8 cellular contexts compared by ENCODE assay signal in the genomic region with DNA sequence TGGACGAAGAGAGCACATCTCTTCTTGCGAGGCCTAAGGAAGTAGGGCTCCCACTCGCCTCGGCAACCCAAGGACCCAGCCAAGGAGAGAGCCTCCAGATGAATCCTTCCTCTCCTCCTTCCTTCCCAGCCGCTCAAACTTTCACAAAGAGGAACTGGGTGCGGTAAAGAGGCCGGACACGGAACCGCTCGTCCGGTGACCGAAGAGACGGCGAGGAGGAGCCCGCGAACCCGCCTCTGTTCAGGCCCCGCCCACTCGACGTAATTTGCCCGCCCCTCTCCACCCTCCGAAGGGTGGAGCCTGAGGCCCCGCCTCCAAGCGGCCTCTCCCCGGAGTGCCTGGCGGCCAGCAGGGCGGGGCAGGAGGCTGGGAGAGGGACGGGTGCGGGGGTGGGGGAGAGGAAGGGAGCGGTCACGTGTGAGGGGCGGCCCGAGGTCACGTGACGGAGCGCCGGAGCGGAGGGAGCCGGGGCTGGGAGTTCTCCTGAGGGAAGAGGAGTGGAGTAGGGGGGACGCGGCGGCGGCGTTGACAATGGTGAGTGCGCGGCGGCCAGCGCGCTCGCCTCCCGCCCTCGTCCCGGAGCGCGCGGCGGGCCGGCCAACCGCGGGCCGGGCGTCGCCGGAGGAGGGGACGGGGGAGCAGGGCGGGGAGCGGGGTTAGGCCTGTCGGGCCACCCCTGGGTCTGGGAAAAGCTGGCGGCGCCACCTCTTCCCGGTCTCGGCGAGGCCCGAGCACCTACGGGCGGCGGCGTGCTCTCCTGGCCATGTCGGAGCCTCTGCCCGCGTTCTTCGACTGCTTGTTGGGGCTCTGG. TPM values are rescaled to one million over a fixed set of nuclear protein-coding genes. Genes with fewer than 3 reads are reported as not detected.
A peak's percentile ranks its signal among the peaks of the same experiment; 100 is the strongest.
DNase-seq lines count a peak whose midpoint lies in the region; TF ChIP-seq lines count a peak whose summit lies in the region.

Gene VPS26A, plus strand, starts transcription at position 432 of the 811 bp plus-strand sequence. Its CDS starts 100 bp downstream, at position 532.

- no peaks in the 10 kb centered on the region for H4K20me1 ChIP-seq in MM.1S (ENCODE audit: insufficient read depth, low read length)
- no peaks in the 10 kb centered on the region for H4K20me1 ChIP-seq in neural cell (ENCODE audit: insufficient read depth)

- H3K36me3 ChIP-seq in MM.1S (replicated peaks; ENCODE audit: insufficient read depth, low read length) = no peaks in the 10 kb centered on the region
- no peaks in the 10 kb centered on the region for H3K36me3 ChIP-seq in neural cell (ENCODE audit: insufficient read depth, low read length)
- H3K36me3 ChIP-seq in stomach = no peaks in the 10 kb centered on the region

- intact Hi-C loops in stomach (cut with DNase I; ENCODE audit: low total_unique reads) = no loop called here

- TF ChIP-seq POLR2A in stomach (IDR thresholded peaks at IDR 0.05) = peak in 2 of 4 donors; percentile 86 to 92

- H3K4me1 ChIP-seq in MM.1S (ENCODE audit: low read length) (peaks cover 9% of the 10 kb centered on the region), stomach (peaks cover 9 to 49% (median 29%) of the 10 kb centered on the region in 4 donors)

- DNase-seq in GDM1 (lab: John Stamatoyannopoulos, UW) (peak; percentile 99), HCEC 1CT (peak; percentile 97), MM.1S (peak; percentile 97), SIG-M5 (lab: John Stamatoyannopoulos, UW) (peak; percentile 87), activated gamma-delta T cell (lab: John Stamatoyannopoulos, UW) (peak; percentile 95), fibroblast of the conjunctiva (ENCODE audit: low read depth) (peak; percentile 98), stomach (peak; percentile 99)

- H3K27ac ChIP-seq in MM.1S (ENCODE audit: low read length) (peak within 1 kb of the TSS; percentile 77), neural cell (ENCODE audit: low read length) (peak within 1 kb of the TSS; percentile 84), stomach (peak within 1 kb of the TSS; percentile 97 to 99 (median 98))

- H3K4me2 ChIP-seq in MM.1S (ENCODE audit: low read depth, low read length) (peak within 1 kb of the TSS; percentile 78), neural cell (ENCODE audit: low read length) (peak within 1 kb of the TSS; percentile 82)

- TF ChIP-seq RAD21 in neural cell (conservative IDR thresholded peaks at IDR 0.05) = peak; percentile 78

- H3K9me2 ChIP-seq in MM.1S (replicated peaks; ENCODE audit: insufficient read depth, low read length) (no peaks in the 10 kb centered on the region), neural cell (ENCODE audit: insufficient read depth, low read length) (no peaks in the 10 kb centered on the region)

- H3K79me2 ChIP-seq in MM.1S (ENCODE audit: low read length) (peaks cover 47% of the 10 kb centered on the region), neural cell (replicated peaks; ENCODE audit: insufficient read depth, low read length) (peaks cover 38% of the 10 kb centered on the region)

- H3K9me3 ChIP-seq in MM.1S (replicated peaks; ENCODE audit: insufficient read depth, low read length) (no peaks in the 10 kb centered on the region), neural cell (ENCODE audit: low read length) (no peaks in the 10 kb centered on the region), stomach (no peaks in the 10 kb centered on the region)

- H3K9ac ChIP-seq in MM.1S (ENCODE audit: low read length) = peak within 1 kb of the TSS; percentile 69
- H3K9ac ChIP-seq in neural cell (ENCODE audit: low read length) = peak within 1 kb of the TSS; percentile 80

- TF ChIP-seq CTCF in MM.1S (IDR thresholded peaks at IDR 0.05; ENCODE audit: low read length) (0 out of 2 replicates have a peak, but pooled peaks have one; percentile 53), neural cell (IDR thresholded peaks at IDR 0.05; ENCODE audit: poor library complexity, severe bottlenecking) (peak; percentile 87), stomach (IDR thresholded peaks at IDR 0.05) (no peak)

- H2AFZ ChIP-seq in MM.1S (ENCODE audit: low read length) (peak within 1 kb of the TSS; percentile 92), neural cell (ENCODE audit: low read depth, low read length) (peak within 1 kb of the TSS; percentile 74)

- TF ChIP-seq EP300 in neural cell (conservative IDR thresholded peaks at IDR 0.05; ENCODE audit: poor library complexity, severe bottlenecking) (no peak), stomach (IDR thresholded peaks at IDR 0.05) (no peak)

- H3K4me3 ChIP-seq in MM.1S (ENCODE audit: low read length) = peak within 1 kb of the TSS; percentile 68
- H3K4me3 ChIP-seq in neural cell (ENCODE audit: low read length) = peak within 1 kb of the TSS; percentile 96
- peak within 1 kb of the TSS; percentile 85 to 95 (median 90) for H3K4me3 ChIP-seq in stomach

- 0 to 1% (median 0%) methylated on average over 42 to 82 of the region's 82 CpGs for WGBS in stomach, 5 donors

- H3K27me3 ChIP-seq in MM.1S (replicated peaks; ENCODE audit: insufficient read depth, low read length) = no peaks in the 10 kb centered on the region
- H3K27me3 ChIP-seq in neural cell (ENCODE audit: insufficient read depth, low read depth, low read length) = no peaks in the 10 kb centered on the region
- no peaks in the 10 kb centered on the region for H3K27me3 ChIP-seq in stomach

- H3F3A ChIP-seq in MM.1S (ENCODE audit: insufficient read depth, low read length) (peaks cover 14% of the 10 kb centered on the region), neural cell (ENCODE audit: insufficient read depth, low read length, poor library complexity, severe bottlenecking) (peaks cover 10% of the 10 kb centered on the region)

TF ChIP-seq in neural cell, 6 proteins besides CTCF, POLR2A, EP300 and RAD21:
- TF ChIP-seq MXI1 (conservative IDR thresholded peaks at IDR 0.05; ENCODE audit: poor library complexity, severe bottlenecking) = peak; percentile 73
- TF ChIP-seq POLR2AphosphoS5 (IDR thresholded peaks at IDR 0.05) = peak; percentile 87
- peak; percentile 68 for TF ChIP-seq REST (IDR thresholded peaks at IDR 0.05; ENCODE audit: borderline replicate concordance)
- peak; percentile 75 for TF ChIP-seq TAF1 (IDR thresholded peaks at IDR 0.05; ENCODE audit: low read depth)
- TF ChIP-seq EZH2 (IDR thresholded peaks at IDR 0.05; ENCODE audit: borderline replicate concordance, insufficient read depth, low read length, poor library complexity, severe bottlenecking) = no peak
- TF ChIP-seq SMC3 (conservative IDR thresholded peaks at IDR 0.05; ENCODE audit: poor library complexity) = peak; percentile 83

RNA-seq across cellular contexts. Expression of gene VPS26A, which starts in this region (rescaled TPM):
- polyA plus RNA-seq in neural cell = 44.2 and 48.9 TPM in 2 replicates
- 65.7 and 77.2 TPM in 2 replicates for polyA minus RNA-seq in neural cell
- 10 to 100 TPM; 28.8 to 69.6 (median 35.0) TPM for total RNA-seq in stomach
- polyA plus RNA-seq in stomach = 10 to 100 TPM; 22.6 to 37.3 (median 27.9) TPM

Comparison
In these comparisons a context has a peak if more than half of its experiments do, and no peak if none do; other contexts are left out.
1. Peak in every context shown above with its lines: DNase-seq, H3K4me3 ChIP-seq and H3K27ac ChIP-seq.
2. CTCF ChIP-seq: peak in MM.1S (single experiment) and neural cell (single experiment); none in stomach (0 of 7).